In the genomic region with DNA sequence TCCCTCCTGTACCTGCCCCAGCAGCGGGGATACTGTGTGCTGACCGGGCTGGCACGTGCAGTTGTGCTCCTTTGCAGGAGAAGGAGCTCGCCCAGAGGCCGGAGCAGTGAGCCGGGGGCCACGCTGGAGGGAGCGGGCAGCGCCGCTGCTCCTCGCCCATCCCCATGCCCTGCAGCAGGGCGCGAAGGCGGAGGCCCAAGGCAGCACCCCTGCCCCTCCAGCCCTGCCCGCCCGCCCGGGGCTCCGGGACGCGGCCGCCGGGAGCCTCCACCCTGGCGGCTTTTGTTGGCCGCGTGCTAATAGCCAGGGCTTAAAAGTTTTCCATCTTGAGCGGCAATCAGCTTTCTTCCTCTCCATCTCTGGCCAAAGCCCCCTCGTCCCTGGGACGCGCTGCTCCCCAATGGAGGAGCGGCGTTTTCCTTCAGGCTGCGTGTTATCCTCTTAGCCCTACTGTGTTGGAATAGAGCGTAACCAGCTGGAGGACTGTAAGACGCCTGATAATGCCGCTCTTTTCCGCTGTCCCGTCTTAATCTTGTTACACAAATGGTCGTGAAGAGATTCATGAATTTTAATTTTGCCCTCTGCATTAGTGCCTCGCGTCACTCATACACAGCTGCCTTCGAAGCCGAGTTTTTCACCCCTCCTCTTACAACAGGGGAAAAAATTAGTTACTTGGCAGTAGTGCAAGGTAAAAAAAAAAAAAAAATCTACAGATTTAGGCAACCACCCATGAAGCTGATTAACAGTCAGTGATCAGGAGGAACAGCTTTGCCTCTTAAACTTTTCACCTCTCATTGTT, we compare ENCODE assay signal across 18 cellular contexts.
DNase-seq lines count a peak whose midpoint lies in the region; FAIRE-seq and TF ChIP-seq lines count a peak whose summit lies in the region.
"Had no signal": no experiment of that assay in that cellular context is flagged by ENCODE, and none has a peak within 500 bp of the region (broad histone marks: within the 10 kb centered on the region; RNA-seq: fewer than 3 reads in every experiment).

No MANE protein-coding gene starts in this region.

- no peaks in the 10 kb centered on the region for H3K9me3 Mint-ChIP-seq in astrocyte (ENCODE audit: unreplicated experiment)
- H3K9me3 Mint-ChIP-seq: activated T-cell treated with anti-CD3 and anti-CD28 coated beads, Interleukin-2, amount 50 U/mL, for 72 hours; dendritic cell treated with granulocyte-macrophage colony-stimulating factor and Interleukin-4, amounts not matched to agents 40 ng/mL and 50 ng/mL, for 4 days; T-helper 2 cell treated with Interferon-gamma antibody and Interleukin-4, amounts not matched to agents 5 μg/mL and 100 μg/mL, for 36 hours had no signal

- H3K27ac Mint-ChIP-seq in astrocyte (ENCODE audit: unreplicated experiment), result no peak overlapping the region
- H3K27ac Mint-ChIP-seq: activated T-cell treated with anti-CD3 and anti-CD28 coated beads, Interleukin-2, amount 50 U/mL, for 72 hours; dendritic cell treated with granulocyte-macrophage colony-stimulating factor and Interleukin-4, amounts not matched to agents 40 ng/mL and 50 ng/mL, for 4 days; T-helper 2 cell treated with Interferon-gamma antibody and Interleukin-4, amounts not matched to agents 5 μg/mL and 100 μg/mL, for 36 hours had no signal

- no peaks in the 10 kb centered on the region for H4K20me1 ChIP-seq in astrocyte (ENCODE audit: insufficient read depth, low read length)

- H3K79me2 ChIP-seq in astrocyte (ENCODE audit: insufficient read depth, low read length), result no peaks in the 10 kb centered on the region

- H3K27me3 Mint-ChIP-seq in astrocyte (ENCODE audit: low read depth, unreplicated experiment), result peaks cover 29% of the 10 kb centered on the region

- peak overlapping the region; percentile 61 for H3K4me3 Mint-ChIP-seq in astrocyte (ENCODE audit: unreplicated experiment)
- H3K4me3 Mint-ChIP-seq: activated T-cell treated with anti-CD3 and anti-CD28 coated beads, Interleukin-2, amount 50 U/mL, for 72 hours; dendritic cell treated with granulocyte-macrophage colony-stimulating factor and Interleukin-4, amounts not matched to agents 40 ng/mL and 50 ng/mL, for 4 days; T-helper 2 cell treated with Interferon-gamma antibody and Interleukin-4, amounts not matched to agents 5 μg/mL and 100 μg/mL, for 36 hours had no signal

- H3K4me1 ChIP-seq in astrocyte (ENCODE audit: insufficient read depth, low read length) (no peaks in the 10 kb centered on the region), skeletal muscle satellite cell (ENCODE audit: control insufficient read depth, insufficient read depth, low read length) (no peaks in the 10 kb centered on the region)

- H3K36me3 ChIP-seq in astrocyte (ENCODE audit: insufficient read depth, low read length) (no peaks in the 10 kb centered on the region), skeletal muscle satellite cell (ENCODE audit: insufficient read depth, low read length) (no peaks in the 10 kb centered on the region)
- H3K36me3 ChIP-seq: neutrophil had no signal

- FAIRE-seq in astrocyte (lab: Jason Lieb, UNC), result no peak
- FAIRE-seq: HepG2 had no signal

- H3K9me3 ChIP-seq in astrocyte (ENCODE audit: insufficient read depth, low read depth, low read length) (no peaks in the 10 kb centered on the region), skeletal muscle satellite cell (replicated peaks; ENCODE audit: low read length) (no peaks in the 10 kb centered on the region)
- H3K9me3 ChIP-seq: neutrophil had no signal

- H3K27me3 ChIP-seq in astrocyte (ENCODE audit: insufficient read depth, low read length) (peaks cover 51% of the 10 kb centered on the region), skeletal muscle satellite cell (ENCODE audit: control insufficient read depth, insufficient read depth, low read length) (peaks cover 37% of the 10 kb centered on the region)

- H3K4me3 ChIP-seq in astrocyte (ENCODE audit: insufficient read depth, low read depth, low read length) (peak overlapping the region; percentile 8), skeletal muscle satellite cell (ENCODE audit: low read length) (peak overlapping the region; percentile 58)

- H3K9ac ChIP-seq in astrocyte (ENCODE audit: low read length), result no peak overlapping the region
- no peak overlapping the region for H3K9ac ChIP-seq in skeletal muscle satellite cell (ENCODE audit: low read depth, low read length)

- H2AFZ ChIP-seq in astrocyte (ENCODE audit: low read depth, low read length), result peak overlapping the region; percentile 36

- peaks cover 8% of the 10 kb centered on the region for H3K4me1 Mint-ChIP-seq in astrocyte (ENCODE audit: low read depth, unreplicated experiment)

- no peak for TF ChIP-seq CTCF in astrocyte (IDR thresholded peaks at IDR 0.05; ENCODE audit: insufficient read depth, low read depth, low read length)

- peak; percentile 40 for DNase-seq in DMS 273 (lab: John Stamatoyannopoulos, UW; ENCODE audit: unreplicated experiment)
- DNase-seq in DMS 273 treated with DMSO at 0.1 percent for 48 hours (lab: John Stamatoyannopoulos, UW), result no peak
- DNase-seq in astrocyte (ENCODE audit: low read depth), result no peak
- DNase-seq in iPS-NIHi11 (ENCODE audit: low spot score), result peak; percentile 33
- no peak for DNase-seq in UCSD-AML1 (lab: John Stamatoyannopoulos, UW; ENCODE audit: unreplicated experiment)
- DNase-seq in AG20443 (ENCODE audit: low spot score), result no peak
- DNase-seq in HK-2 (ENCODE audit: unreplicated experiment), result no peak
- DNase-seq: activated CD4-positive, alpha-beta T cell treated with anti-CD3 and anti-CD28 coated beads, Interleukin-2, amount 50 U/mL, for 4 hours; activated T-cell treated with anti-CD3 and anti-CD28 coated beads, Interleukin-2, amount 50 U/mL, for 72 hours; left colon; NCI-H526 had no signal

- no peak overlapping the region for H3K27ac ChIP-seq in astrocyte (ENCODE audit: low read depth, low read length)
- H3K27ac ChIP-seq: 22Rv1, neutrophil, RWPE1 had no signal

- H3K4me2 ChIP-seq in astrocyte (ENCODE audit: low read length), result peak overlapping the region; percentile 76
- H3K4me2 ChIP-seq in skeletal muscle satellite cell (ENCODE audit: low read length), result peak overlapping the region; percentile 87

- H3K36me3 Mint-ChIP-seq in astrocyte (ENCODE audit: low read depth, unreplicated experiment), result no peaks in the 10 kb centered on the region

Comparison
In these comparisons a context has a peak if more than half of its experiments do, and no peak if none do; other contexts are left out.
1. DNase-seq: peak in DMS 273 (single experiment) and iPS-NIHi11 (single experiment); none in DMS 273 treated with DMSO at 0.1 percent for 48 hours (single experiment), astrocyte (single experiment), UCSD-AML1 (single experiment), AG20443 (single experiment) and HK-2 (single experiment).